In the genomic region with DNA sequence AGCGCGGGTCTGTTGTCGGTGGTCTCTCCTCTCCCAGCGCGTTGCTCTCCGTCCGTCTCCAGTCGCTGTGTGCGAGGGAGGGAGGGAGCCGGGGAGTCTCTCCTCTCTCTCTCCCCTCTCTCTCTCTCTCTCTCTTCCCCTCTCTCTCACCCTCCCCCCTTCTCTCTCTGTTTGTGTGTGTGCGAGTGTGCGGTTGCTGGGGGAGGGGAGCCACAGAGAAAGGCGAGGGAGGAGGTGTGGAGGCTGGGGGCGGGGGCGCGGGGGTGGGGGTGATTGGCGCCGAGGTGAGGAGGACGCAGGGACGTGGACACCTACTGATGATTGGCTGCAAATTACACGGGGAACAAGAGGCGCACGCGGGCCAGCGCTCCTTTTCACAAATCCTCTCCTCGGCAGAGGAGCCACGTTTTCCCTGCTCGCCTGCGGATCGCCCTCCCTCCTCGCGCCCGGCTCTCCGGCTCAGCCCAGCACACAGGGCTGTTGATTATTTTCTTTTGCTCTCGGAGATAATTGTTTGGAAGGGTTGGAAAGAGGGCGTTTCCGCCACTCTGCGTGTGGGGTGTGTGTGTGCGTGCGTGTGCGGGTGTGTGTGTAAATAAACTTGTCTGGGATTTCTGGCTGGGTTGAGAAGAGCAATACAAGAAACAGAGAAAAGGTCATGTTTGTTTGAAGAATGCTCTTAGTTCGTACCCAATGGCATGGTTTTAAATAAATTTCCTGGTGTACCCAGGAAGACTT, we compare ENCODE assay signal across 1 cellular context.
TF ChIP-seq lines count a peak whose summit lies in the region.

A gene (minus strand): TSS at position 73 of the 738 bp plus-strand sequence. CDS start 3,092 bp downstream, outside the sequence.

TF ChIP-seq in HEK293, 187 proteins besides CTCF, POLR2A, EP300 and RAD21 (continued from another document and continues in another):
- TF ChIP-seq, protein P1, sequence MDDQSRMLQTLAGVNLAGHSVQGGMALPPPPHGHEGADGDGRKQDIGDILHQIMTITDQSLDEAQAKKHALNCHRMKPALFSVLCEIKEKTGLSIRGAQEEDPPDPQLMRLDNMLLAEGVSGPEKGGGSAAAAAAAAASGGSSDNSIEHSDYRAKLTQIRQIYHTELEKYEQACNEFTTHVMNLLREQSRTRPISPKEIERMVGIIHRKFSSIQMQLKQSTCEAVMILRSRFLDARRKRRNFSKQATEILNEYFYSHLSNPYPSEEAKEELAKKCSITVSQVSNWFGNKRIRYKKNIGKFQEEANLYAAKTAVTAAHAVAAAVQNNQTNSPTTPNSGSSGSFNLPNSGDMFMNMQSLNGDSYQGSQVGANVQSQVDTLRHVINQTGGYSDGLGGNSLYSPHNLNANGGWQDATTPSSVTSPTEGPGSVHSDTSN (CRISPR knock-in tag; IDR thresholded peaks at IDR 0.05): no peak
- TF ChIP-seq ZBTB17 (tag by site-specific recombination; IDR thresholded peaks at IDR 0.05) (peak; percentile 78), ZNF776 (tag by site-specific recombination; IDR thresholded peaks at IDR 0.05; ENCODE audit: borderline replicate concordance) (no peak), ZNF791 (tag by site-specific recombination; IDR thresholded peaks at IDR 0.05) (no peak), ZNF423 (tag by site-specific recombination; IDR thresholded peaks at IDR 0.05) (no peak), ZNF571 (tag by site-specific recombination; IDR thresholded peaks at IDR 0.05) (no peak), YY2 (tag by site-specific recombination; IDR thresholded peaks at IDR 0.05) (no peak), ZNF404 (tag by site-specific recombination; IDR thresholded peaks at IDR 0.05) (no peak), KLF8 (tag by site-specific recombination; IDR thresholded peaks at IDR 0.05) (peak; percentile 16; the same call in 1 of the 2 replicates), ZNF747 (tag by site-specific recombination; IDR thresholded peaks at IDR 0.05) (no peak), REPIN1 (tag by site-specific recombination; IDR thresholded peaks at IDR 0.05; ENCODE audit: low read depth) (no peak), ZBTB48 (tag by site-specific recombination; IDR thresholded peaks at IDR 0.05) (no peak), ZNF792 (tag by site-specific recombination; IDR thresholded peaks at IDR 0.05) (no peak), BCL11A (tag by site-specific recombination; IDR thresholded peaks at IDR 0.05; ENCODE audit: low read depth) (no peak), HOXA7 (CRISPR knock-in tag; IDR thresholded peaks at IDR 0.05; ENCODE audit: borderline replicate concordance) (no peak), ZNF626 (tag by site-specific recombination; IDR thresholded peaks at IDR 0.05) (no peak), FEZF1 (tag by site-specific recombination; IDR thresholded peaks at IDR 0.05) (peak; percentile 41; the same call in 1 of the 2 replicates), ZNF654 (tag by site-specific recombination; IDR thresholded peaks at IDR 0.05; ENCODE audit: low read depth) (no peak), ZNF10 (tag by site-specific recombination; IDR thresholded peaks at IDR 0.05) (no peak), HOXC10 (CRISPR knock-in tag; IDR thresholded peaks at IDR 0.05) (no peak), SP3 (tag by site-specific recombination; IDR thresholded peaks at IDR 0.05) (peak; percentile 40), ZNF335 (tag by site-specific recombination; conservative IDR thresholded peaks at IDR 0.05) (0 out of 2 replicates have a peak, but pooled peaks have one; percentile 25), SALL2 (tag by site-specific recombination; IDR thresholded peaks at IDR 0.05; ENCODE audit: borderline replicate concordance) (no peak), ZNF600 (tag by site-specific recombination; IDR thresholded peaks at IDR 0.05) (0 out of 2 replicates have a peak, but pooled peaks have one; percentile 40), ZSCAN16 (tag by site-specific recombination; IDR thresholded peaks at IDR 0.05) (no peak), SCRT2 (tag by site-specific recombination; IDR thresholded peaks at IDR 0.05) (no peak), KLF9 (tag by site-specific recombination; IDR thresholded peaks at IDR 0.05; ENCODE audit: low read depth) (no peak; the same call in 1 of the 2 replicates), ZEB2 (tag by site-specific recombination; IDR thresholded peaks at IDR 0.05) (no peak)
- TF ChIP-seq, protein P2, sequence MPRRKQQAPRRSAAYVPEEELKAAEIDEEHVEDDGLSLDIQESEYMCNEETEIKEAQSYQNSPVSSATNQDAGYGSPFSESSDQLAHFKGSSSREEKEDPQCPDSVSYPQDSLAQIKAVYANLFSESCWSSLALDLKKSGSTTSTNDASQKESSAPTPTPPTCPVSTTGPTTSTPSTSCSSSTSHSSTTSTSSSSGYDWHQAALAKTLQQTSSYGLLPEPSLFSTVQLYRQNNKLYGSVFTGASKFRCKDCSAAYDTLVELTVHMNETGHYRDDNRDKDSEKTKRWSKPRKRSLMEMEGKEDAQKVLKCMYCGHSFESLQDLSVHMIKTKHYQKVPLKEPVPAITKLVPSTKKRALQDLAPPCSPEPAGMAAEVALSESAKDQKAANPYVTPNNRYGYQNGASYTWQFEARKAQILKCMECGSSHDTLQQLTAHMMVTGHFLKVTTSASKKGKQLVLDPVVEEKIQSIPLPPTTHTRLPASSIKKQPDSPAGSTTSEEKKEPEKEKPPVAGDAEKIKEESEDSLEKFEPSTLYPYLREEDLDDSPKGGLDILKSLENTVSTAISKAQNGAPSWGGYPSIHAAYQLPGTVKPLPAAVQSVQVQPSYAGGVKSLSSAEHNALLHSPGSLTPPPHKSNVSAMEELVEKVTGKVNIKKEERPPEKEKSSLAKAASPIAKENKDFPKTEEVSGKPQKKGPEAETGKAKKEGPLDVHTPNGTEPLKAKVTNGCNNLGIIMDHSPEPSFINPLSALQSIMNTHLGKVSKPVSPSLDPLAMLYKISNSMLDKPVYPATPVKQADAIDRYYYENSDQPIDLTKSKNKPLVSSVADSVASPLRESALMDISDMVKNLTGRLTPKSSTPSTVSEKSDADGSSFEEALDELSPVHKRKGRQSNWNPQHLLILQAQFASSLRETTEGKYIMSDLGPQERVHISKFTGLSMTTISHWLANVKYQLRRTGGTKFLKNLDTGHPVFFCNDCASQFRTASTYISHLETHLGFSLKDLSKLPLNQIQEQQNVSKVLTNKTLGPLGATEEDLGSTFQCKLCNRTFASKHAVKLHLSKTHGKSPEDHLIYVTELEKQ (tag by site-specific recombination; IDR thresholded peaks at IDR 0.05; ENCODE audit: borderline replicate concordance): peak; percentile 40; the same call in 1 of the 2 replicates
- TF ChIP-seq, protein P3, sequence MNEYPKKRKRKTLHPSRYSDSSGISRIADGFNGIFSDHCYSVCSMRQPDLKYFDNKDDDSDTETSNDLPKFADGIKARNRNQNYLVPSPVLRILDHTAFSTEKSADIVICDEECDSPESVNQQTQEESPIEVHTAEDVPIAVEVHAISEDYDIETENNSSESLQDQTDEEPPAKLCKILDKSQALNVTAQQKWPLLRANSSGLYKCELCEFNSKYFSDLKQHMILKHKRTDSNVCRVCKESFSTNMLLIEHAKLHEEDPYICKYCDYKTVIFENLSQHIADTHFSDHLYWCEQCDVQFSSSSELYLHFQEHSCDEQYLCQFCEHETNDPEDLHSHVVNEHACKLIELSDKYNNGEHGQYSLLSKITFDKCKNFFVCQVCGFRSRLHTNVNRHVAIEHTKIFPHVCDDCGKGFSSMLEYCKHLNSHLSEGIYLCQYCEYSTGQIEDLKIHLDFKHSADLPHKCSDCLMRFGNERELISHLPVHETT (tag by site-specific recombination; IDR thresholded peaks at IDR 0.05): peak; percentile 24; the same call in 1 of the 2 replicates
- TF ChIP-seq, protein P4, sequence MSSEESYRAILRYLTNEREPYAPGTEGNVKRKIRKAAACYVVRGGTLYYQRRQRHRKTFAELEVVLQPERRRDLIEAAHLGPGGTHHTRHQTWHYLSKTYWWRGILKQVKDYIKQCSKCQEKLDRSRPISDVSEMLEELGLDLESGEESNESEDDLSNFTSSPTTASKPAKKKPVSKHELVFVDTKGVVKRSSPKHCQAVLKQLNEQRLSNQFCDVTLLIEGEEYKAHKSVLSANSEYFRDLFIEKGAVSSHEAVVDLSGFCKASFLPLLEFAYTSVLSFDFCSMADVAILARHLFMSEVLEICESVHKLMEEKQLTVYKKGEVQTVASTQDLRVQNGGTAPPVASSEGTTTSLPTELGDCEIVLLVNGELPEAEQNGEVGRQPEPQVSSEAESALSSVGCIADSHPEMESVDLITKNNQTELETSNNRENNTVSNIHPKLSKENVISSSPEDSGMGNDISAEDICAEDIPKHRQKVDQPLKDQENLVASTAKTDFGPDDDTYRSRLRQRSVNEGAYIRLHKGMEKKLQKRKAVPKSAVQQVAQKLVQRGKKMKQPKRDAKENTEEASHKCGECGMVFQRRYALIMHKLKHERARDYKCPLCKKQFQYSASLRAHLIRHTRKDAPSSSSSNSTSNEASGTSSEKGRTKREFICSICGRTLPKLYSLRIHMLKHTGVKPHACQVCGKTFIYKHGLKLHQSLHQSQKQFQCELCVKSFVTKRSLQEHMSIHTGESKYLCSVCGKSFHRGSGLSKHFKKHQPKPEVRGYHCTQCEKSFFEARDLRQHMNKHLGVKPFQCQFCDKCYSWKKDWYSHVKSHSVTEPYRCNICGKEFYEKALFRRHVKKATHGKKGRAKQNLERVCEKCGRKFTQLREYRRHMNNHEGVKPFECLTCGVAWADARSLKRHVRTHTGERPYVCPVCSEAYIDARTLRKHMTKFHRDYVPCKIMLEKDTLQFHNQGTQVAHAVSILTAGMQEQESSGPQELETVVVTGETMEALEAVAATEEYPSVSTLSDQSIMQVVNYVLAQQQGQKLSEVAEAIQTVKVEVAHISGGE (tag by site-specific recombination; conservative IDR thresholded peaks at IDR 0.05; ENCODE audit: low read depth): no peak
- TF ChIP-seq, protein P5, sequence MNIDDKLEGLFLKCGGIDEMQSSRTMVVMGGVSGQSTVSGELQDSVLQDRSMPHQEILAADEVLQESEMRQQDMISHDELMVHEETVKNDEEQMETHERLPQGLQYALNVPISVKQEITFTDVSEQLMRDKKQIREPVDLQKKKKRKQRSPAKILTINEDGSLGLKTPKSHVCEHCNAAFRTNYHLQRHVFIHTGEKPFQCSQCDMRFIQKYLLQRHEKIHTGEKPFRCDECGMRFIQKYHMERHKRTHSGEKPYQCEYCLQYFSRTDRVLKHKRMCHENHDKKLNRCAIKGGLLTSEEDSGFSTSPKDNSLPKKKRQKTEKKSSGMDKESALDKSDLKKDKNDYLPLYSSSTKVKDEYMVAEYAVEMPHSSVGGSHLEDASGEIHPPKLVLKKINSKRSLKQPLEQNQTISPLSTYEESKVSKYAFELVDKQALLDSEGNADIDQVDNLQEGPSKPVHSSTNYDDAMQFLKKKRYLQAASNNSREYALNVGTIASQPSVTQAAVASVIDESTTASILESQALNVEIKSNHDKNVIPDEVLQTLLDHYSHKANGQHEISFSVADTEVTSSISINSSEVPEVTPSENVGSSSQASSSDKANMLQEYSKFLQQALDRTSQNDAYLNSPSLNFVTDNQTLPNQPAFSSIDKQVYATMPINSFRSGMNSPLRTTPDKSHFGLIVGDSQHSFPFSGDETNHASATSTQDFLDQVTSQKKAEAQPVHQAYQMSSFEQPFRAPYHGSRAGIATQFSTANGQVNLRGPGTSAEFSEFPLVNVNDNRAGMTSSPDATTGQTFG (tag by site-specific recombination; IDR thresholded peaks at IDR 0.05; ENCODE audit: borderline replicate concordance): no peak
- TF ChIP-seq, protein P6, sequence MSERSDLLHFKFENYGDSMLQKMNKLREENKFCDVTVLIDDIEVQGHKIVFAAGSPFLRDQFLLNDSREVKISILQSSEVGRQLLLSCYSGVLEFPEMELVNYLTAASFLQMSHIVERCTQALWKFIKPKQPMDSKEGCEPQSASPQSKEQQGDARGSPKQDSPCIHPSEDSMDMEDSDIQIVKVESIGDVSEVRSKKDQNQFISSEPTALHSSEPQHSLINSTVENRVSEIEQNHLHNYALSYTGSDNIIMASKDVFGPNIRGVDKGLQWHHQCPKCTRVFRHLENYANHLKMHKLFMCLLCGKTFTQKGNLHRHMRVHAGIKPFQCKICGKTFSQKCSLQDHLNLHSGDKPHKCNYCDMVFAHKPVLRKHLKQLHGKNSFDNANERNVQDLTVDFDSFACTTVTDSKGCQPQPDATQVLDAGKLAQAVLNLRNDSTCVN (tag by site-specific recombination; optimal IDR thresholded peaks at IDR 0.05): peak; percentile 47
- TF ChIP-seq, protein P7, sequence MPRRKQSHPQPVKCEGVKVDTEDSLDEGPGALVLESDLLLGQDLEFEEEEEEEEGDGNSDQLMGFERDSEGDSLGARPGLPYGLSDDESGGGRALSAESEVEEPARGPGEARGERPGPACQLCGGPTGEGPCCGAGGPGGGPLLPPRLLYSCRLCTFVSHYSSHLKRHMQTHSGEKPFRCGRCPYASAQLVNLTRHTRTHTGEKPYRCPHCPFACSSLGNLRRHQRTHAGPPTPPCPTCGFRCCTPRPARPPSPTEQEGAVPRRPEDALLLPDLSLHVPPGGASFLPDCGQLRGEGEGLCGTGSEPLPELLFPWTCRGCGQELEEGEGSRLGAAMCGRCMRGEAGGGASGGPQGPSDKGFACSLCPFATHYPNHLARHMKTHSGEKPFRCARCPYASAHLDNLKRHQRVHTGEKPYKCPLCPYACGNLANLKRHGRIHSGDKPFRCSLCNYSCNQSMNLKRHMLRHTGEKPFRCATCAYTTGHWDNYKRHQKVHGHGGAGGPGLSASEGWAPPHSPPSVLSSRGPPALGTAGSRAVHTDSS (tag by site-specific recombination; IDR thresholded peaks at IDR 0.05): no peak
- TF ChIP-seq, protein P8, sequence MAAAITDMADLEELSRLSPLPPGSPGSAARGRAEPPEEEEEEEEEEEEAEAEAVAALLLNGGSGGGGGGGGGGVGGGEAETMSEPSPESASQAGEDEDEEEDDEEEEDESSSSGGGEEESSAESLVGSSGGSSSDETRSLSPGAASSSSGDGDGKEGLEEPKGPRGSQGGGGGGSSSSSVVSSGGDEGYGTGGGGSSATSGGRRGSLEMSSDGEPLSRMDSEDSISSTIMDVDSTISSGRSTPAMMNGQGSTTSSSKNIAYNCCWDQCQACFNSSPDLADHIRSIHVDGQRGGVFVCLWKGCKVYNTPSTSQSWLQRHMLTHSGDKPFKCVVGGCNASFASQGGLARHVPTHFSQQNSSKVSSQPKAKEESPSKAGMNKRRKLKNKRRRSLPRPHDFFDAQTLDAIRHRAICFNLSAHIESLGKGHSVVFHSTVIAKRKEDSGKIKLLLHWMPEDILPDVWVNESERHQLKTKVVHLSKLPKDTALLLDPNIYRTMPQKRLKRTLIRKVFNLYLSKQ (tag by site-specific recombination; IDR thresholded peaks at IDR 0.05; ENCODE audit: borderline replicate concordance): no peak
- TF ChIP-seq, protein P9, sequence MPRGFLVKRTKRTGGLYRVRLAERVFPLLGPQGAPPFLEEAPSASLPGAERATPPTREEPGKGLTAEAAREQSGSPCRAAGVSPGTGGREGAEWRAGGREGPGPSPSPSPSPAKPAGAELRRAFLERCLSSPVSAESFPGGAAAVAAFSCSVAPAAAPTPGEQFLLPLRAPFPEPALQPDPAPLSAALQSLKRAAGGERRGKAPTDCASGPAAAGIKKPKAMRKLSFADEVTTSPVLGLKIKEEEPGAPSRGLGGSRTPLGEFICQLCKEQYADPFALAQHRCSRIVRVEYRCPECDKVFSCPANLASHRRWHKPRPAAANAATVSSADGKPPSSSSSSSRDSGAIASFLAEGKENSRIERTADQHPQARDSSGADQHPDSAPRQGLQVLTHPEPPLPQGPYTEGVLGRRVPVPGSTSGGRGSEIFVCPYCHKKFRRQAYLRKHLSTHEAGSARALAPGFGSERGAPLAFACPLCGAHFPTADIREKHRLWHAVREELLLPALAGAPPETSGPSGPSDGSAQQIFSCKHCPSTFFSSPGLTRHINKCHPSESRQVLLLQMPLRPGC (tag by site-specific recombination; IDR thresholded peaks at IDR 0.05): no peak
